10 cellular contexts compared by ENCODE assay signal in the genomic region with DNA sequence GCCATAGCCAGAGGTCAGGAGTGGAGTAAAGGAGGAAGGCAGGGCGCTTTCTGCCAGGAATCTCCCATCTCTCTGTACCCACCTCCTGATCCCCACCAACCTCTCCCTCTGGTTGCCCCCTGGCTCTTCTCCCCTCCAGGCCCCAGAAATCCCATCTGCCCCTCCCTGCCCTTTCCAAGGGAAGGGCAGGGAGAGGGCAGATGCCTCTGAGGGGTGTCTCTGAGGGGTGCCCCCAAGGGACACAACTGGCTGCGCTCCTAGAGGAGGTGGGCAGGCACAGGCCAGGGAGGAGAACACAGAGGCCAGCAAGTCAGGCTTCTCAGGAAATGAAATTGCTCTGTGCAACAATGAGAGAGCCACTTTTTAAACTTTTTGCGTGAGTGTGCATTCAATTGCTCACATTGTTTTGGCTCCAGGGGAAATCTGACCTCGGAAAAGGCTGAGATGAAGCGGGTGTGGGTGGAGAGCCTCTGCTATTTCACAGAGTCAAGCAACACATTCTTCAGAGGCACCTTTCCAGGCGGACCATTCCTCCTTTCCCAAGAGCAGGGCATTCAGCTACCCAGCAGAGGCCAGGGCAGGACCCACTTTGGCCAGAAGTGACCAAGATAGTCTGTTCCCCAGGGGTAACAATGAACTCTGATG.
A peak's percentile ranks its signal among the peaks of the same experiment; 100 is the strongest.
DNase-seq lines count a peak whose midpoint lies in the region.
"Had no signal": no experiment of that assay in that cellular context is flagged by ENCODE, and none has a peak within 500 bp of the region (broad histone marks: within the 10 kb centered on the region; RNA-seq: fewer than 3 reads in every experiment).

No MANE protein-coding gene starts in this region.

- no peak overlapping the region for H3K4ac ChIP-seq in mesendoderm (ENCODE audit: low read depth, low read length)

- H3K23ac ChIP-seq in mesendoderm (ENCODE audit: low read length): no peak overlapping the region

- H3K36me3 Mint-ChIP-seq in activated T-cell treated with anti-CD3 and anti-CD28 coated beads, Interleukin-2, amount 50 U/mL, for 24 hours (ENCODE audit: low read depth): no peaks in the 10 kb centered on the region
- peaks cover 5% of the 10 kb centered on the region for H3K36me3 Mint-ChIP-seq in activated T-helper 1 cell treated with anti-CD3 and anti-CD28 coated beads, Interleukin-12 subunit alpha, Interleukin-12 subunit beta, Interleukin-2, Interleukin-4 antibody, amounts not matched to agents 30 ng/mL and 10 ng/mL and 1 ng/mL, durations not matched to agents 14 hours and 24 hours and 36 hours (ENCODE audit: low read depth)

- H3K56ac ChIP-seq in mesendoderm (ENCODE audit: low read length): peak overlapping the region; percentile 64

- no peaks in the 10 kb centered on the region for H3K79me2 ChIP-seq in mesendoderm (ENCODE audit: control insufficient read depth, insufficient read depth, low read length)

- H3K36me3 ChIP-seq in mesendoderm (ENCODE audit: control insufficient read depth, insufficient read depth, low read length): no peaks in the 10 kb centered on the region

- H4K5ac ChIP-seq in mesendoderm (ENCODE audit: low read length): no peak overlapping the region

- peak; percentile 8 to 12 for DNase-seq in activated T-cell treated with anti-CD3 and anti-CD28 coated beads, Interleukin-2, amount 50 U/mL, for 48 hours
- DNase-seq in activated T-cell treated with anti-CD3 and anti-CD28 coated beads, Interleukin-2, amount 50 U/mL, for 24 hours: no peak
- DNase-seq in dermis blood vessel endothelial cell (peak; percentile 74), mesendoderm (no peak), ureter (ENCODE audit: low spot score) (peak; percentile 40), HCEC 1CT (no peak), GM19238 (ENCODE audit: insufficient read length, low spot score) (no peak)
- DNase-seq in activated T-helper 1 cell treated with anti-CD3 and anti-CD28 coated beads, Interleukin-12 subunit alpha, Interleukin-12 subunit beta, Interleukin-2, Interleukin-4 antibody, amounts not matched to agents 30 ng/mL and 10 ng/mL and 1 ng/mL, durations not matched to agents 14 hours and 24 hours and 36 hours (ENCODE audit: low spot score): no peak
- DNase-seq: ACHN had no signal

- intact Hi-C loops in activated T-helper 1 cell treated with anti-CD3 and anti-CD28 coated beads, Interleukin-12 subunit alpha, Interleukin-12 subunit beta, Interleukin-2, Interleukin-4 antibody, amounts not matched to agents 30 ng/mL and 10 ng/mL and 1 ng/mL, durations not matched to agents 14 hours and 24 hours and 36 hours (cut with micrococcal nuclease): no loop called here

- H3K4me2 ChIP-seq in mesendoderm (ENCODE audit: low read length): no peak overlapping the region

- peaks cover 19% of the 10 kb centered on the region for H3K4me1 Mint-ChIP-seq in activated T-cell treated with anti-CD3 and anti-CD28 coated beads, Interleukin-2, amount 50 U/mL, for 24 hours (ENCODE audit: low read depth)
- H3K4me1 Mint-ChIP-seq in activated T-helper 1 cell treated with anti-CD3 and anti-CD28 coated beads, Interleukin-12 subunit alpha, Interleukin-12 subunit beta, Interleukin-2, Interleukin-4 antibody, amounts not matched to agents 30 ng/mL and 10 ng/mL and 1 ng/mL, durations not matched to agents 14 hours and 24 hours and 36 hours (ENCODE audit: low read depth): peaks cover 32% of the 10 kb centered on the region

- peak overlapping the region; percentile 33 for H2AK5ac ChIP-seq in mesendoderm (ENCODE audit: low read length)

- no peak overlapping the region for H2BK15ac ChIP-seq in mesendoderm (replicated peaks; ENCODE audit: low read depth)

- H3K9ac ChIP-seq in mesendoderm (ENCODE audit: low read length): no peak overlapping the region

- H3K27ac Mint-ChIP-seq in activated T-cell treated with anti-CD3 and anti-CD28 coated beads, Interleukin-2, amount 50 U/mL, for 24 hours: no peak overlapping the region
- no peak overlapping the region for H3K27ac Mint-ChIP-seq in activated T-helper 1 cell treated with anti-CD3 and anti-CD28 coated beads, Interleukin-12 subunit alpha, Interleukin-12 subunit beta, Interleukin-2, Interleukin-4 antibody, amounts not matched to agents 30 ng/mL and 10 ng/mL and 1 ng/mL, durations not matched to agents 14 hours and 24 hours and 36 hours

- H3K79me1 ChIP-seq in mesendoderm (ENCODE audit: low read length): no peaks in the 10 kb centered on the region

- H3K4me1 ChIP-seq in mesendoderm (ENCODE audit: control insufficient read depth, low read depth, low read length): peaks cover 20% of the 10 kb centered on the region

- H2BK5ac ChIP-seq in mesendoderm (ENCODE audit: low read length): no peak overlapping the region

- H3K27me3 Mint-ChIP-seq in activated T-cell treated with anti-CD3 and anti-CD28 coated beads, Interleukin-2, amount 50 U/mL, for 24 hours: no peaks in the 10 kb centered on the region
- H3K27me3 Mint-ChIP-seq in activated T-helper 1 cell treated with anti-CD3 and anti-CD28 coated beads, Interleukin-12 subunit alpha, Interleukin-12 subunit beta, Interleukin-2, Interleukin-4 antibody, amounts not matched to agents 30 ng/mL and 10 ng/mL and 1 ng/mL, durations not matched to agents 14 hours and 24 hours and 36 hours (ENCODE audit: insufficient read depth): peaks cover 8% of the 10 kb centered on the region

- H3K4me3 ChIP-seq in mesendoderm (ENCODE audit: low read length): no peak overlapping the region

- H3K9me3 Mint-ChIP-seq in activated T-cell treated with anti-CD3 and anti-CD28 coated beads, Interleukin-2, amount 50 U/mL, for 24 hours: no peaks in the 10 kb centered on the region
- H3K9me3 Mint-ChIP-seq in activated T-helper 1 cell treated with anti-CD3 and anti-CD28 coated beads, Interleukin-12 subunit alpha, Interleukin-12 subunit beta, Interleukin-2, Interleukin-4 antibody, amounts not matched to agents 30 ng/mL and 10 ng/mL and 1 ng/mL, durations not matched to agents 14 hours and 24 hours and 36 hours: no peaks in the 10 kb centered on the region

- no CpG with 5 or more reads among the region's 6 CpGs for WGBS in mesendoderm (ENCODE audit: extremely low coverage, insufficient coverage, low lambda C conversion rate)

- H3K27me3 ChIP-seq in mesendoderm (ENCODE audit: insufficient read depth, low read length, poor library complexity): no peaks in the 10 kb centered on the region

- H4K8ac ChIP-seq in mesendoderm (ENCODE audit: low read depth, low read length): no peak overlapping the region

- no peak overlapping the region for H2BK120ac ChIP-seq in mesendoderm (ENCODE audit: low read depth, low read length)

- peak overlapping the region; percentile 9 for H3K18ac ChIP-seq in mesendoderm (ENCODE audit: low read length)

- no peak overlapping the region for H3K27ac ChIP-seq in mesendoderm (ENCODE audit: low read depth, low read length)

- no peak overlapping the region for H3K4me3 Mint-ChIP-seq in activated T-cell treated with anti-CD3 and anti-CD28 coated beads, Interleukin-2, amount 50 U/mL, for 24 hours
- H3K4me3 Mint-ChIP-seq in activated T-helper 1 cell treated with anti-CD3 and anti-CD28 coated beads, Interleukin-12 subunit alpha, Interleukin-12 subunit beta, Interleukin-2, Interleukin-4 antibody, amounts not matched to agents 30 ng/mL and 10 ng/mL and 1 ng/mL, durations not matched to agents 14 hours and 24 hours and 36 hours: no peak overlapping the region
- H3K4me3 Mint-ChIP-seq: neural crest cell had no signal

Comparison
In these comparisons a context has a peak if more than half of its experiments do, and no peak if none do; other contexts are left out.
1. DNase-seq: peak in activated T-cell treated with anti-CD3 and anti-CD28 coated beads, Interleukin-2, amount 50 U/mL, for 48 hours (2 of 2), dermis blood vessel endothelial cell (single experiment) and ureter (single experiment); none in activated T-cell treated with anti-CD3 and anti-CD28 coated beads, Interleukin-2, amount 50 U/mL, for 24 hours (single experiment), mesendoderm (single experiment), HCEC 1CT (single experiment), activated T-helper 1 cell treated with anti-CD3 and anti-CD28 coated beads, Interleukin-12 subunit alpha, Interleukin-12 subunit beta, Interleukin-2, Interleukin-4 antibody, amounts not matched to agents 30 ng/mL and 10 ng/mL and 1 ng/mL, durations not matched to agents 14 hours and 24 hours and 36 hours (single experiment) and GM19238 (single experiment).